ENCODE assay signal across 9 cellular contexts in the genomic region with DNA sequence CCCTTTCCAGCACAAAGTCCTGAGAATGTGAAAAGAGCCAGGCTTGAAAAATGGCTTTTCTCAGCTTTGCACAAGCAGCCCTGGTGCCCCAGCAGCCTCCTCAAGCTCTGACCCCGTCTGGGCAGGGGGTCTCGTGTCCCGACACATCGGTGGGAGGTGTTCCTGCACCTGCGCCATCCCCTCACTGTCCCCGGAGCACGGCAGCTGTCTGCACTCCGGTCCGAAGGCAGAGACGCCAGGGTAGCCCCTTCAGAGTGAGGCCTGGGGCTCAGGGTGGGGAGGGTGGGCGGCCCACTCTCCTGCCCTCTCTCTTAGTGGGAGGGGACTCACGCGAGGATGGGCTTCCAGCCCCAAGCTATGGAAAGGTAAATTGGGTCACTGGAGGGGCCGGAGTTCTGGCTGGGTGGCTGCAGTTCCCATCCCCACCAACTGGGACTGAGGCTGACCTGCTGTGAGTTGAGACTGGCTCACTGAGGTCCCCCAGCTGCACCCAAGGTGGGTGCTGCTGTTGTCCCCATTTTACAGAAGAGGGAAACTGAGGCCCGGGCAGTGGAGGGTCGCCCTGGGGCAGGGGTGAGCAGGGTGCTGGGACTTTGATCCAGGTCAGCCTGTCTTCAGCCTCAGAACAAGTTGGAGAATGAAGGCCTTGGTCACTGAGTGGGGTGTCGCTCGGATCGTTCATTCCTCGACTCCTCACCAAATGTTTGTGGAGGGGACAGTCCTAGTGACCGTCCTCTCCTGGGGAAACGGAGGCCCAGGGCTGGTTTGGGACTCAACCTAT. TPM values are rescaled to one million over a fixed set of nuclear protein-coding genes. Genes with fewer than 3 reads are reported as not detected.
A peak's percentile ranks its signal among the peaks of the same experiment; 100 is the strongest.
DNase-seq lines count a peak whose midpoint lies in the region; ATAC-seq lines count a peak whose summit lies in the region.
"Had no signal": no experiment of that assay in that cellular context is flagged by ENCODE, and none has a peak within 500 bp of the region (broad histone marks: within the 10 kb centered on the region; RNA-seq: fewer than 3 reads in every experiment).

No MANE protein-coding gene starts in this region.

- H3K27me3 Mint-ChIP-seq in stimulated activated naive CD8-positive, alpha-beta T cell treated with anti-CD3 and anti-CD28 coated beads, Interleukin-15, Interleukin-2, amounts not matched to agents 100 ng/mL and 50 ng/mL, for 24 hours = peaks cover 22% of the 10 kb centered on the region
- peaks cover 45% of the 10 kb centered on the region for H3K27me3 Mint-ChIP-seq in stimulated activated naive CD8-positive, alpha-beta T cell treated with anti-CD3 and anti-CD28 coated beads, Interleukin-15, amount 100 ng/mL, for 72 hours
- H3K27me3 Mint-ChIP-seq in dendritic cell treated with granulocyte-macrophage colony-stimulating factor and Interleukin-4, amounts not matched to agents 40 ng/mL and 50 ng/mL, for 4 days = peaks cover 54% of the 10 kb centered on the region
- peaks cover 0 to 27% (median 10%) of the 10 kb centered on the region in 5 donors for H3K27me3 Mint-ChIP-seq in naive thymus-derived CD8-positive, alpha-beta T cell

- H3K9me3 Mint-ChIP-seq in stimulated activated naive CD8-positive, alpha-beta T cell treated with anti-CD3 and anti-CD28 coated beads, Interleukin-15, Interleukin-2, amounts not matched to agents 100 ng/mL and 50 ng/mL, for 24 hours = no peaks in the 10 kb centered on the region
- H3K9me3 Mint-ChIP-seq in stimulated activated naive CD8-positive, alpha-beta T cell treated with anti-CD3 and anti-CD28 coated beads, Interleukin-15, amount 100 ng/mL, for 72 hours = no peaks in the 10 kb centered on the region
- no peaks in the 10 kb centered on the region for H3K9me3 Mint-ChIP-seq in dendritic cell treated with granulocyte-macrophage colony-stimulating factor and Interleukin-4, amounts not matched to agents 40 ng/mL and 50 ng/mL, for 4 days
- no peaks in the 10 kb centered on the region for H3K9me3 Mint-ChIP-seq in naive thymus-derived CD8-positive, alpha-beta T cell

- ATAC-seq in stimulated activated naive CD8-positive, alpha-beta T cell treated with anti-CD3 and anti-CD28 coated beads, Interleukin-15, amount 100 ng/mL, for 72 hours = no peak
- no peak for ATAC-seq in naive thymus-derived CD8-positive, alpha-beta T cell

- no peak for DNase-seq in stimulated activated naive CD8-positive, alpha-beta T cell treated with anti-CD3 and anti-CD28 coated beads, Interleukin-15, amount 100 ng/mL, for 72 hours
- DNase-seq in naive thymus-derived CD8-positive, alpha-beta T cell = no peak
- DNase-seq in ACHN (no peak), NK-92 (lab: John Stamatoyannopoulos, UW; ENCODE audit: unreplicated experiment) (no peak), DMS 273 treated with DMSO at 0.1 percent for 48 hours (lab: John Stamatoyannopoulos, UW) (no peak), islet precursor cell (no peak)
- DNase-seq: stimulated activated CD4-positive, alpha-beta T cell treated with anti-CD3 and anti-CD28 coated beads, Interleukin-12 subunit alpha, Interleukin-12 subunit beta, amount 100 ng/mL, for 4 hours had no signal

- intact Hi-C loops in dendritic cell treated with granulocyte-macrophage colony-stimulating factor and Interleukin-4, amounts not matched to agents 40 ng/mL and 50 ng/mL, for 4 days (cut with micrococcal nuclease) = no loop called here

- POLR2A ChIA-PET in naive thymus-derived CD8-positive, alpha-beta T cell (lab: Charles Lee) = interaction anchor here (0.6 to 3.0 kb wide), 3 partner anchors 11 to 53 kb away, joined by 3 to 12 read pairs (median 5); no protein-coding TSS in a partner anchor

- H3K36me3 Mint-ChIP-seq in stimulated activated naive CD8-positive, alpha-beta T cell treated with anti-CD3 and anti-CD28 coated beads, Interleukin-15, Interleukin-2, amounts not matched to agents 100 ng/mL and 50 ng/mL, for 24 hours (ENCODE audit: low read depth) = peaks cover 4% of the 10 kb centered on the region
- H3K36me3 Mint-ChIP-seq in dendritic cell treated with granulocyte-macrophage colony-stimulating factor and Interleukin-4, amounts not matched to agents 40 ng/mL and 50 ng/mL, for 4 days (ENCODE audit: low read depth) = no peaks in the 10 kb centered on the region
- peaks cover 0 to 3% (median 0%) of the 10 kb centered on the region in 3 donors for H3K36me3 Mint-ChIP-seq in naive thymus-derived CD8-positive, alpha-beta T cell

- peak overlapping the region; percentile 7 for H3K4me3 Mint-ChIP-seq in stimulated activated naive CD8-positive, alpha-beta T cell treated with anti-CD3 and anti-CD28 coated beads, Interleukin-15, Interleukin-2, amounts not matched to agents 100 ng/mL and 50 ng/mL, for 24 hours
- peak overlapping the region in 1 of 2 donors; percentile 49 for H3K4me3 Mint-ChIP-seq in stimulated activated naive CD8-positive, alpha-beta T cell treated with anti-CD3 and anti-CD28 coated beads, Interleukin-15, amount 100 ng/mL, for 72 hours
- H3K4me3 Mint-ChIP-seq in dendritic cell treated with granulocyte-macrophage colony-stimulating factor and Interleukin-4, amounts not matched to agents 40 ng/mL and 50 ng/mL, for 4 days = peak overlapping the region; percentile 26
- peak overlapping the region in 9 of 10 donors; percentile 24 to 79 (median 60) for H3K4me3 Mint-ChIP-seq in naive thymus-derived CD8-positive, alpha-beta T cell

- H3K4me1 Mint-ChIP-seq in stimulated activated naive CD8-positive, alpha-beta T cell treated with anti-CD3 and anti-CD28 coated beads, Interleukin-15, Interleukin-2, amounts not matched to agents 100 ng/mL and 50 ng/mL, for 24 hours (ENCODE audit: low read depth) = peaks cover 14% of the 10 kb centered on the region
- peaks cover 42% of the 10 kb centered on the region for H3K4me1 Mint-ChIP-seq in stimulated activated naive CD8-positive, alpha-beta T cell treated with anti-CD3 and anti-CD28 coated beads, Interleukin-15, amount 100 ng/mL, for 72 hours
- H3K4me1 Mint-ChIP-seq in dendritic cell treated with granulocyte-macrophage colony-stimulating factor and Interleukin-4, amounts not matched to agents 40 ng/mL and 50 ng/mL, for 4 days (ENCODE audit: low read depth) = peaks cover 22% of the 10 kb centered on the region
- H3K4me1 Mint-ChIP-seq in naive thymus-derived CD8-positive, alpha-beta T cell = peaks cover 8 to 24% (median 21%) of the 10 kb centered on the region in 4 donors

- no peak overlapping the region for H3K27ac Mint-ChIP-seq in stimulated activated naive CD8-positive, alpha-beta T cell treated with anti-CD3 and anti-CD28 coated beads, Interleukin-15, Interleukin-2, amounts not matched to agents 100 ng/mL and 50 ng/mL, for 24 hours
- peak overlapping the region in 1 of 2 donors; percentile 95 for H3K27ac Mint-ChIP-seq in stimulated activated naive CD8-positive, alpha-beta T cell treated with anti-CD3 and anti-CD28 coated beads, Interleukin-15, amount 100 ng/mL, for 72 hours
- H3K27ac Mint-ChIP-seq in dendritic cell treated with granulocyte-macrophage colony-stimulating factor and Interleukin-4, amounts not matched to agents 40 ng/mL and 50 ng/mL, for 4 days = no peak overlapping the region
- peak overlapping the region in 3 of 10 donors; percentile 60 to 63 (median 61) for H3K27ac Mint-ChIP-seq in naive thymus-derived CD8-positive, alpha-beta T cell

- in situ Hi-C loops in ACHN (cut with HindIII; ENCODE audit: low pct_ligation_motif_present, low pct_unique_long_range_greater_than_20kb, low sequenced_read_pairs) = no loop called here

RNA-seq across cellular contexts. Expression of a gene that starts 2.3 kb away (rescaled TPM):
- 1 to 10 TPM; 3.0 to 5.3 TPM for total RNA-seq in naive thymus-derived CD8-positive, alpha-beta T cell
- 1 to 10 TPM in 1 of 3 donors, under 1 TPM in 2; 0.06 to 1.5 (median 0.85) TPM for polyA plus RNA-seq in naive thymus-derived CD8-positive, alpha-beta T cell

RNA-seq across cellular contexts. Expression of a gene that starts 20.6 kb away (rescaled TPM):
- 10 to 100 TPM; 37.1 to 41.2 TPM for total RNA-seq in naive thymus-derived CD8-positive, alpha-beta T cell
- polyA plus RNA-seq in naive thymus-derived CD8-positive, alpha-beta T cell = 10 to 100 TPM; 88.8 to 99.4 (median 96.3) TPM

RNA-seq across cellular contexts. Expression of a gene that starts 20.6 kb away (rescaled TPM):
- 10 to 100 TPM; 56.9 to 65.2 TPM for total RNA-seq in naive thymus-derived CD8-positive, alpha-beta T cell
- polyA plus RNA-seq in naive thymus-derived CD8-positive, alpha-beta T cell = 10 to 100 TPM; 44.4 to 57.8 (median 56.6) TPM

RNA-seq across cellular contexts. Expression of a gene that starts 21.7 kb away (rescaled TPM):
- total RNA-seq in naive thymus-derived CD8-positive, alpha-beta T cell = 100 to 1,000 TPM; 236 to 250 TPM
- 10 to 100 TPM; 87.5 to 89.6 (median 89.0) TPM for polyA plus RNA-seq in naive thymus-derived CD8-positive, alpha-beta T cell
